In genomic region chr20:63850689-63851547, GRCh38 we compare ENCODE assay signal across 1 cellular context.
TF ChIP-seq lines count a peak whose summit lies in the region.

No MANE protein-coding gene starts in this region.

TF ChIP-seq in SK-N-SH, 30 proteins besides CTCF, POLR2A, EP300 and RAD21 (continued from another document):
- no peak for TF ChIP-seq IRF3 (IDR thresholded peaks at IDR 0.05; ENCODE audit: low read depth, low read length)
- TF ChIP-seq POLR2AphosphoS5 (IDR thresholded peaks at IDR 0.05; ENCODE audit: low read depth, low read length) = no peak
